In the genomic region with DNA sequence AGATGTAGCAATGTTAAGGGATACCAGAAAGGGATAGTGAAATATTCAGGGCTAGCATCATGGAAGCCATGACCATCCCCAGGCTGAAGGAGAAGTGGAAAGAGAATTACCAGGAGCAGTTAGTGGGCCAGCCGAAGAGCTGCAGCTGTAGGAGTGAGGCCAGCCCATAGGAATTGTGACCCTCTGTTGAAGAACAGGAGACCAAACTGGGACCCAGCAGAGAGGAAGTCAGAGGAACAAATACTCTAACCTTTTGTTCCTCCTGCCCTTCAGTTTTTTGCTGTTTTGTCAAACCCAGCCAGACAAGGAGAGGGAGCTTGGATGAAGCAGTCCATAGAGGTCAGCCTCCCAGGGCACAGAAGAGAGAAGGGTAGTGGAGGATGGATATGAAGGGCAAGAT, we compare ENCODE assay signal across 25 cellular contexts.
"Had no signal": no experiment of that assay in that cellular context is flagged by ENCODE, and none has a peak within 500 bp of the region (broad histone marks: within the 10 kb centered on the region; RNA-seq: fewer than 3 reads in every experiment).

No MANE protein-coding gene starts in this region.

- H3K9ac ChIP-seq: parathyroid adenoma had no signal

- H3K36me3 Mint-ChIP-seq: mesothelial cell of epicardium; naive thymus-derived CD4-positive, alpha-beta T cell; natural killer cell treated with Interleukin-12 subunit alpha and Interleukin-12 subunit beta and Interleukin-15 and Interleukin-18, amount 100 ng/mL, for 72 hours; stimulated activated naive B cell treated with anti-CD40 and anti-IgM and Interleukin-4, amounts not matched to agents 10 μg/mL and 1 μg/mL and 100 μg/mL, for 72 hours had no signal

- ATAC-seq: naive thymus-derived CD4-positive, alpha-beta T cell; natural killer cell treated with Interleukin-12 subunit alpha and Interleukin-12 subunit beta and Interleukin-15 and Interleukin-18, amount 100 ng/mL, for 72 hours; right lobe of liver; stimulated activated naive B cell treated with anti-CD40 and anti-IgM and Interleukin-4, amounts not matched to agents 10 μg/mL and 1 μg/mL and 100 μg/mL, for 72 hours; stimulated activated naive CD8-positive, alpha-beta T cell treated with anti-CD3 and anti-CD28 coated beads, Interleukin-15, Interleukin-2, amounts not matched to agents 100 U/mL and 50 U/mL, for 24 hours had no signal

- H3K27me3 ChIP-seq: neutrophil, right atrium auricular region, right lobe of liver, stomach, testis, thyroid gland, transverse colon, upper lobe of left lung, vagina had no signal

- H3K9me3 Mint-ChIP-seq: mesothelial cell of epicardium; stimulated activated naive B cell treated with anti-CD40 and anti-IgM and Interleukin-4, amounts not matched to agents 10 μg/mL and 1 μg/mL and 100 μg/mL, for 72 hours had no signal

- H3K4me3 Mint-ChIP-seq: mesothelial cell of epicardium; naive thymus-derived CD4-positive, alpha-beta T cell; natural killer cell treated with Interleukin-12 subunit alpha and Interleukin-12 subunit beta and Interleukin-15 and Interleukin-18, amount 100 ng/mL, for 72 hours; stimulated activated naive B cell treated with anti-CD40 and anti-IgM and Interleukin-4, amounts not matched to agents 10 μg/mL and 1 μg/mL and 100 μg/mL, for 72 hours had no signal

- H3K4me2 ChIP-seq: smooth muscle cell had no signal

- DNase-seq: islet precursor cell; left ventricle myocardium inferior; mesendoderm; naive thymus-derived CD4-positive, alpha-beta T cell; occipital lobe; right lobe of liver; stimulated activated CD4-positive, alpha-beta T cell treated with anti-CD3 and anti-CD28 coated beads, Interleukin-1b, Interleukin-23, amount 100 ng/mL, for 48 hours; stimulated activated CD4-positive, alpha-beta T cell treated with anti-CD3 and anti-CD28 coated beads, Interleukin-2, amount 100 ng/mL, for 48 hours; stimulated activated CD4-positive, alpha-beta T cell treated with anti-CD3 and anti-CD28 coated beads, Interleukin-4, amount 100 ng/mL, for 4 hours; stimulated activated CD8-positive, alpha-beta memory T cell treated with anti-CD3 and anti-CD28 coated beads, Interleukin-4, amount 100 ng/mL, for 48 hours; stimulated activated naive B cell treated with anti-CD40 and anti-IgM and Interleukin-4, amounts not matched to agents 10 μg/mL and 1 μg/mL and 100 μg/mL, for 72 hours; stimulated activated naive CD8-positive, alpha-beta T cell treated with anti-CD3 and anti-CD28 coated beads, Interleukin-15, Interleukin-2, amounts not matched to agents 100 U/mL and 50 U/mL, for 24 hours; stomach; testis; thyroid gland; transverse colon had no signal

- H3K79me2 ChIP-seq: parathyroid adenoma had no signal

- H2AFZ ChIP-seq: parathyroid adenoma had no signal

- H3K4me1 Mint-ChIP-seq: naive thymus-derived CD4-positive, alpha-beta T cell; stimulated activated naive B cell treated with anti-CD40 and anti-IgM and Interleukin-4, amounts not matched to agents 10 μg/mL and 1 μg/mL and 100 μg/mL, for 72 hours had no signal

- H3K27ac Mint-ChIP-seq: mesothelial cell of epicardium; naive thymus-derived CD4-positive, alpha-beta T cell; natural killer cell treated with Interleukin-12 subunit alpha and Interleukin-12 subunit beta and Interleukin-15 and Interleukin-18, amount 100 ng/mL, for 72 hours; stimulated activated naive B cell treated with anti-CD40 and anti-IgM and Interleukin-4, amounts not matched to agents 10 μg/mL and 1 μg/mL and 100 μg/mL, for 72 hours had no signal

- H3K4me1 ChIP-seq: left ventricle myocardium inferior, parathyroid adenoma, right lobe of liver, stomach, testis, thyroid gland, upper lobe of left lung, vagina had no signal

- H3K9me3 ChIP-seq: left ventricle myocardium inferior, neutrophil, right atrium auricular region, right lobe of liver, stomach, testis, thyroid gland, transverse colon, upper lobe of left lung, vagina had no signal

- H3K36me3 ChIP-seq: left ventricle myocardium inferior, neutrophil, right atrium auricular region, right lobe of liver, stomach, thyroid gland, transverse colon, upper lobe of left lung, vagina had no signal

- H3K4me3 ChIP-seq: left ventricle myocardium inferior, lung, right atrium auricular region, right lobe of liver, smooth muscle cell, stomach, testis, thyroid gland, transverse colon, upper lobe of left lung, vagina had no signal

- H3K27ac ChIP-seq: left ventricle myocardium inferior, neutrophil, parathyroid adenoma, right atrium auricular region, right lobe of liver, stomach, testis, thyroid gland, transverse colon, upper lobe of left lung, vagina had no signal
